Comparison of ENCODE assay signal across 11 cellular contexts in the genomic region with DNA sequence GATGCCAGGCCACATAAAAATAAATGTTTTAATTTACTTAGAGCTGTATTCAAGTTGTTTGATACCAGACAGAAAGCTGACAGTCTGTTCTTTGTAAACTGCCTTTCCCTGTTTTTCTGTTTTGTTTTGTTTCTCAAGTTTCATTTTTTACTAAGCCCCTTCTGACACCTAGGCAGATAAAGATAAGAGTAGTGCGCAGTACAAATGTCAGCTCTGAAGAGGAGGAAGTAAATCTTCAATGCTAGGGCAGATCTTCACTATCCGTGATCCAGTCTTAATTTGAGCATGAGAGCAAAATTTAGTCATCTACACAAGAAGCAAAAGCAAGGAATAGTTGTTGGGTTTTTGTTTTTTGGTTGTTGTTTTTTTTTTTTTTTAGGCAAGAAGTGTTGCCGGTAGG. TPM values are rescaled to one million over a fixed set of nuclear protein-coding genes. Genes with fewer than 3 reads are reported as not detected.
A peak's percentile ranks its signal among the peaks of the same experiment; 100 is the strongest.
DNase-seq lines count a peak whose midpoint lies in the region; ATAC-seq and TF ChIP-seq lines count a peak whose summit lies in the region.
"Had no signal": no experiment of that assay in that cellular context is flagged by ENCODE, and none has a peak within 500 bp of the region (broad histone marks: within the 10 kb centered on the region; RNA-seq: fewer than 3 reads in every experiment).

No MANE protein-coding gene starts in this region.

- no peaks in the 10 kb centered on the region for H3K36me3 Mint-ChIP-seq in stimulated activated naive CD8-positive, alpha-beta T cell treated with anti-CD3 and anti-CD28 coated beads, Interleukin-15, Interleukin-2, amounts not matched to agents 100 ng/mL and 50 ng/mL, for 24 hours (ENCODE audit: low read depth)
- H3K36me3 Mint-ChIP-seq in activated CD8-positive, alpha-beta T cell treated with anti-CD3 and anti-CD28 coated beads for 36 hours (ENCODE audit: low read depth): no peaks in the 10 kb centered on the region

- POLR2A ChIA-PET in activated CD8-positive, alpha-beta T cell treated with anti-CD3 and anti-CD28 coated beads for 36 hours (lab: Charles Lee): interaction anchor here (0.5 to 1.5 kb wide), 3 partner anchors 27 to 186 kb away, joined by 3 to 6 read pairs (median 3); a partner anchor contains a TSS

- H3K27me3 ChIP-seq in lower lobe of right lung (ENCODE audit: low read depth): no peaks in the 10 kb centered on the region

- peak overlapping the region; percentile 25 for H3K4me3 Mint-ChIP-seq in stimulated activated naive CD8-positive, alpha-beta T cell treated with anti-CD3 and anti-CD28 coated beads, Interleukin-15, Interleukin-2, amounts not matched to agents 100 ng/mL and 50 ng/mL, for 24 hours
- peak overlapping the region; percentile 54 for H3K4me3 Mint-ChIP-seq in activated CD8-positive, alpha-beta T cell treated with anti-CD3 and anti-CD28 coated beads for 36 hours

- H3K27ac ChIP-seq in lower lobe of right lung: peak overlapping the region; percentile 64
- H3K27ac ChIP-seq: SK-N-MC had no signal

- ATAC-seq in stimulated activated naive CD8-positive, alpha-beta T cell treated with anti-CD3 and anti-CD28 coated beads, Interleukin-15, Interleukin-2, amounts not matched to agents 100 U/mL and 50 U/mL, for 24 hours: no peak
- no peak for ATAC-seq in activated CD8-positive, alpha-beta T cell treated with anti-CD3 and anti-CD28 coated beads for 36 hours
- ATAC-seq in lower lobe of right lung: no peak
- no peak for ATAC-seq in left ventricle myocardium superior
- no peak for ATAC-seq in sciatic nerve

- peak overlapping the region; percentile 46 for H3K27ac Mint-ChIP-seq in stimulated activated naive CD8-positive, alpha-beta T cell treated with anti-CD3 and anti-CD28 coated beads, Interleukin-15, Interleukin-2, amounts not matched to agents 100 ng/mL and 50 ng/mL, for 24 hours
- H3K27ac Mint-ChIP-seq in activated CD8-positive, alpha-beta T cell treated with anti-CD3 and anti-CD28 coated beads for 36 hours: peak overlapping the region; percentile 85

- no peak for DNase-seq in stimulated activated naive CD8-positive, alpha-beta T cell treated with anti-CD3 and anti-CD28 coated beads, Interleukin-15, Interleukin-2, amounts not matched to agents 100 U/mL and 50 U/mL, for 24 hours
- no peak for DNase-seq in activated CD8-positive, alpha-beta T cell treated with anti-CD3 and anti-CD28 coated beads for 36 hours
- no peak for DNase-seq in lower lobe of right lung
- no peak for DNase-seq in NK-92 (lab: John Stamatoyannopoulos, UW; ENCODE audit: unreplicated experiment)
- no peak for DNase-seq in left ventricle myocardium superior
- DNase-seq in sciatic nerve (ENCODE audit: low spot score): no peak
- no peak for DNase-seq in AG20443 (ENCODE audit: low spot score)
- DNase-seq: effector CD4-positive, alpha-beta T cell; NCI-H2029 treated with DMSO at 0.1 percent for 48 hours had no signal

- H3K27me3 Mint-ChIP-seq in stimulated activated naive CD8-positive, alpha-beta T cell treated with anti-CD3 and anti-CD28 coated beads, Interleukin-15, Interleukin-2, amounts not matched to agents 100 ng/mL and 50 ng/mL, for 24 hours: no peaks in the 10 kb centered on the region
- no peaks in the 10 kb centered on the region for H3K27me3 Mint-ChIP-seq in activated CD8-positive, alpha-beta T cell treated with anti-CD3 and anti-CD28 coated beads for 36 hours

- peaks cover 53% of the 10 kb centered on the region for H3K4me1 ChIP-seq in lower lobe of right lung

- H3K9me3 Mint-ChIP-seq in stimulated activated naive CD8-positive, alpha-beta T cell treated with anti-CD3 and anti-CD28 coated beads, Interleukin-15, Interleukin-2, amounts not matched to agents 100 ng/mL and 50 ng/mL, for 24 hours: no peaks in the 10 kb centered on the region
- no peaks in the 10 kb centered on the region for H3K9me3 Mint-ChIP-seq in activated CD8-positive, alpha-beta T cell treated with anti-CD3 and anti-CD28 coated beads for 36 hours

- no peak for TF ChIP-seq CTCF in activated CD8-positive, alpha-beta T cell treated with anti-CD3 and anti-CD28 coated beads for 36 hours (IDR thresholded peaks at IDR 0.05)
- TF ChIP-seq CTCF in lower lobe of right lung (IDR thresholded peaks at IDR 0.05): no peak

- no peaks in the 10 kb centered on the region for H3K9me3 ChIP-seq in lower lobe of right lung

- H3K36me3 ChIP-seq in lower lobe of right lung: no peaks in the 10 kb centered on the region

- H3K4me1 Mint-ChIP-seq in stimulated activated naive CD8-positive, alpha-beta T cell treated with anti-CD3 and anti-CD28 coated beads, Interleukin-15, Interleukin-2, amounts not matched to agents 100 ng/mL and 50 ng/mL, for 24 hours (ENCODE audit: low read depth): peaks cover 63% of the 10 kb centered on the region
- H3K4me1 Mint-ChIP-seq in activated CD8-positive, alpha-beta T cell treated with anti-CD3 and anti-CD28 coated beads for 36 hours (ENCODE audit: low read depth): peaks cover 51% of the 10 kb centered on the region

- intact Hi-C loops in activated CD8-positive, alpha-beta T cell treated with anti-CD3 and anti-CD28 coated beads for 36 hours (cut with micrococcal nuclease): loop anchor here (10.0 kb wide), 1 partner anchor 113 kb away; no protein-coding TSS in a partner anchor
- intact Hi-C loops in lower lobe of right lung (cut with DNase I) (no loop called here), left ventricle myocardium superior (cut with micrococcal nuclease) (loop anchor here (10.0 kb wide), 1 partner anchor 243 kb away; no protein-coding TSS in a partner anchor), sciatic nerve (cut with DNase I) (no loop called here)

- CTCF ChIA-PET in activated CD8-positive, alpha-beta T cell treated with anti-CD3 and anti-CD28 coated beads for 36 hours (lab: Charles Lee): no interaction called here

- H3K4me3 ChIP-seq in lower lobe of right lung: no peak overlapping the region
- H3K4me3 ChIP-seq: SK-N-MC had no signal

RNA-seq across cellular contexts. Expression of a gene that starts 27.3 kb away (rescaled TPM):
- 1 to 10 TPM; 3.2 to 3.3 TPM for total RNA-seq in activated CD8-positive, alpha-beta T cell treated with anti-CD3 and anti-CD28 coated beads for 36 hours
- total RNA-seq in lower lobe of right lung (39.4 TPM), left ventricle myocardium superior (18.8 TPM), sciatic nerve (189 TPM)

Comparison
In these comparisons a context has a peak if more than half of its experiments do, and no peak if none do; other contexts are left out.
1. intact Hi-C loops: an anchor here in activated CD8-positive, alpha-beta T cell treated with anti-CD3 and anti-CD28 coated beads for 36 hours (10.0 kb wide) and left ventricle myocardium superior (10.0 kb wide); none called in lower lobe of right lung and sciatic nerve.